In the genomic region with DNA sequence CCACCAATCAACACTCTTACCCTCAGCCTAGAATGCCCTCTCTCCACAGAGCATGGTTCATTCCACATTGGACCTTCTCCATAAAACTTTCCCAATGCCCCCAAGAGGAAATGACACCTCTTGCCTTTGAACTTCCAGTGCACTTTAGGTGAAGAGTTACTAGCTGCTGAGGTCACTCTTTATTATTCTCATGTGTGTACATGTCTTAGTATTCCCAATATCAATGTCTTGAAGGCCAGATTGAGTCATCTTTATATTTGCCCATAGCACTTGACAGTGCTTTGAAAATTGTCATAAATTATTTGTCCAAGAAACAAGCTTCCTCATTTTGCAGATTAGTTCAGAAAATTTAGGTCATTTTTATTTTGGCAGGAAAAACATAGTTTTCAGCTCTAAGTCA, we compare ENCODE assay signal across 18 cellular contexts. TPM values are rescaled to one million over a fixed set of nuclear protein-coding genes. Genes with fewer than 3 reads are reported as not detected.
"Had no signal": no experiment of that assay in that cellular context is flagged by ENCODE, and none has a peak within 500 bp of the region (broad histone marks: within the 10 kb centered on the region; RNA-seq: fewer than 3 reads in every experiment).

No MANE protein-coding gene starts in this region.

- H3K36me3 Mint-ChIP-seq: immature natural killer cell had no signal

- H3K9me3 Mint-ChIP-seq: activated T-helper 2 cell treated with anti-CD3 and anti-CD28 coated beads, Interferon-gamma antibody, Interleukin-2, Interleukin-4, amounts not matched to agents 10 μg/mL and 5 μg/mL and 100 μg/mL, durations not matched to agents 14 hours and 24 hours and 36 hours; central memory CD8-positive, alpha-beta T cell; immature natural killer cell; nephron had no signal

- H3K4me3 Mint-ChIP-seq: central memory CD8-positive, alpha-beta T cell; immature natural killer cell; nephron had no signal

- ATAC-seq: sciatic nerve had no signal

- H3K4me1 Mint-ChIP-seq: central memory CD8-positive, alpha-beta T cell; immature natural killer cell; nephron had no signal

- H3K27me3 Mint-ChIP-seq: central memory CD8-positive, alpha-beta T cell had no signal

- DNase-seq: activated CD4-positive, alpha-beta T cell treated with anti-CD3 and anti-CD28 coated beads, Interleukin-2, amount 50 U/mL, for 1 hour; activated naive CD4-positive, alpha-beta T cell treated with anti-CD3 and anti-CD28 coated beads, Interleukin-2, amount 50 U/mL, for 16 hours; cortex of kidney; effector memory CD4-positive, alpha-beta T cell; glutamatergic neuron; immature natural killer cell; occipital lobe; stimulated activated CD4-positive, alpha-beta T cell treated with anti-CD3 and anti-CD28 coated beads, Interleukin-2, amount 100 ng/mL, for 24 hours; stimulated activated naive CD4-positive, alpha-beta T cell; T-helper 2 cell; trophoblast cell had no signal

- H3K27ac Mint-ChIP-seq: activated T-helper 2 cell treated with anti-CD3 and anti-CD28 coated beads, Interferon-gamma antibody, Interleukin-2, Interleukin-4, amounts not matched to agents 10 μg/mL and 5 μg/mL and 100 μg/mL, durations not matched to agents 14 hours and 24 hours and 36 hours; immature natural killer cell; nephron had no signal

RNA-seq across cellular contexts. Expression of a gene that starts 8.1 kb away (rescaled TPM):
- total RNA-seq: activated T-helper 2 cell treated with anti-CD3 and anti-CD28 coated beads, Interferon-gamma antibody, Interleukin-2, Interleukin-4, amounts not matched to agents 10 μg/mL and 5 μg/mL and 100 μg/mL, durations not matched to agents 14 hours and 24 hours and 36 hours; epithelial cell of proximal tubule; lung microvascular endothelial cell; pulmonary artery endothelial cell; sciatic nerve had no signal
- polyA plus RNA-seq: immature natural killer cell had no signal
